In the genomic region with DNA sequence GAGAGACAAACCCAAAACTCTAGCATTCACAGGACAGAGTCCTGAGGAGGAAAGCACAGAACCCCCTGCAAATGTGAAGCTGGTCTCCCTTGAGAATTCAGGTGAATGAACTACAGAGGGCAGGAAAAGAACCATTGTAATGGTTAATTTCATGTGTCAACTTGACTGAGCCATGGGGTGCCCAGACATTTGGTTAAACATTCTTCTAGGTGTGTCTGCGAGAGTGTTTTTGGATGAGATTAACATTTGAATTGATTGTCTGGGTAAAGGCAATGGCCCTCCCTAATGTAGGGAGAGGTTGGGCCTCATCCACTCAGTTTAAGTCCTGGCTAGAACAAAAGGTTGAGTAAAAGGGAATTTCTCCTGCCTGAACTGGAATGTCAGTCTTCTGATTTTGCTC, we compare ENCODE assay signal across 17 cellular contexts.
"Had no signal": no experiment of that assay in that cellular context is flagged by ENCODE, and none has a peak within 500 bp of the region (broad histone marks: within the 10 kb centered on the region; RNA-seq: fewer than 3 reads in every experiment).

No MANE protein-coding gene starts in this region.

- H3K4me1 ChIP-seq: psoas muscle had no signal

- ATAC-seq: activated CD4-positive, alpha-beta T cell treated with anti-CD3 and anti-CD28 coated beads for 36 hours; activated naive CD4-positive, alpha-beta T cell treated with anti-CD3 and anti-CD28 coated beads, Interleukin-2, amount 50 U/mL, for 72 hours; left ventricle myocardium superior; mucosa of descending colon; psoas muscle; right cardiac atrium had no signal

- H3K9me3 Mint-ChIP-seq: neural crest cell had no signal

- H3K27ac ChIP-seq: psoas muscle, skin epidermis had no signal

- DNase-seq: activated CD4-positive, alpha-beta T cell treated with anti-CD3 and anti-CD28 coated beads for 36 hours; activated CD4-positive, alpha-beta T cell treated with anti-CD3 and anti-CD28 coated beads, Interleukin-2, amount 50 U/mL, for 48 hours; activated gamma-delta T cell treated with Interleukin-2 at 50 U/mL for 16 hours; activated T-cell treated with anti-CD3 and anti-CD28 coated beads for 4 hours; effector CD8-positive, alpha-beta T cell; immature natural killer cell; left ventricle myocardium superior; mucosa of descending colon; naive B cell; psoas muscle; right cardiac atrium; T-helper 2 cell had no signal

- H3K27ac Mint-ChIP-seq: activated CD4-positive, alpha-beta T cell treated with anti-CD3 and anti-CD28 coated beads for 36 hours; activated T-helper 1 cell treated with anti-CD3 and anti-CD28 coated beads, Interleukin-12 subunit alpha, Interleukin-12 subunit beta, Interleukin-2, Interleukin-4 antibody, amounts not matched to agents 30 ng/mL and 10 ng/mL and 1 ng/mL, durations not matched to agents 14 hours and 24 hours and 36 hours; immature natural killer cell; memory B cell had no signal

- H3K9me3 ChIP-seq: mucosa of descending colon, psoas muscle had no signal

- H3K4me3 Mint-ChIP-seq: activated CD4-positive, alpha-beta T cell treated with anti-CD3 and anti-CD28 coated beads for 36 hours; activated T-helper 1 cell treated with anti-CD3 and anti-CD28 coated beads, Interleukin-12 subunit alpha, Interleukin-12 subunit beta, Interleukin-2, Interleukin-4 antibody, amounts not matched to agents 30 ng/mL and 10 ng/mL and 1 ng/mL, durations not matched to agents 14 hours and 24 hours and 36 hours; immature natural killer cell; memory B cell; naive B cell; neural crest cell had no signal

- H3K4me3 ChIP-seq: mucosa of descending colon, psoas muscle, skin epidermis had no signal

- H3K4me1 Mint-ChIP-seq: immature natural killer cell, neural crest cell had no signal

- H3K27me3 Mint-ChIP-seq: activated CD4-positive, alpha-beta T cell treated with anti-CD3 and anti-CD28 coated beads for 36 hours; memory B cell had no signal

- H3K36me3 Mint-ChIP-seq: activated naive CD4-positive, alpha-beta T cell treated with anti-CD3 and anti-CD28 coated beads, Interleukin-2, amount 50 U/mL, for 72 hours; immature natural killer cell; memory B cell; naive B cell had no signal
